1 cellular context compared by ENCODE assay signal in genomic region chr4:153528705-153529493, GRCh38.
A peak's percentile ranks its signal among the peaks of the same experiment; 100 is the strongest.
TF ChIP-seq lines count a peak whose summit lies in the region.

No MANE protein-coding gene starts in this region.

TF ChIP-seq in K562, 482 proteins besides CTCF, POLR2A, EP300 and RAD21 (continued from another document and continues in another):
- TF ChIP-seq RAD51 (IDR thresholded peaks at IDR 0.05; ENCODE audit: borderline replicate concordance, low read depth) = peak; percentile 48; the same call in 1 of the 2 replicates
- TF ChIP-seq ZNF263 (CRISPR knock-in tag; IDR thresholded peaks at IDR 0.05; ENCODE audit: borderline replicate concordance) = no peak
- no peak for TF ChIP-seq KLF13 (tag; IDR thresholded peaks at IDR 0.05; ENCODE audit: borderline replicate concordance, low read depth)
- TF ChIP-seq HOMEZ (CRISPR knock-in tag; IDR thresholded peaks at IDR 0.05) = no peak
- no peak for TF ChIP-seq TBP (optimal IDR thresholded peaks at IDR 0.05; ENCODE audit: low read depth, low read length)
- 0 out of 2 replicates have a peak, but pooled peaks have one; percentile 6 for TF ChIP-seq JUN (IDR thresholded peaks at IDR 0.05; ENCODE audit: borderline replicate concordance, low read depth, low read length)
- TF ChIP-seq JUN (CRISPR knock-in tag; IDR thresholded peaks at IDR 0.05; ENCODE audit: borderline replicate concordance) = no peak
- TF ChIP-seq STAG1 (CRISPR knock-in tag; IDR thresholded peaks at IDR 0.05; ENCODE audit: borderline replicate concordance) = no peak
- TF ChIP-seq ELK1 (CRISPR knock-in tag; IDR thresholded peaks at IDR 0.05) = no peak
- no peak for TF ChIP-seq ELK3 (CRISPR knock-in tag; IDR thresholded peaks at IDR 0.05)
- no peak for TF ChIP-seq ZNF398 (CRISPR knock-in tag; IDR thresholded peaks at IDR 0.05)
- TF ChIP-seq MTA2 (IDR thresholded peaks at IDR 0.05; ENCODE audit: low read depth) = peak; percentile 90
- no peak for TF ChIP-seq HMG20B (CRISPR knock-in tag; IDR thresholded peaks at IDR 0.05)
- no peak for TF ChIP-seq NR0B1 (IDR thresholded peaks at IDR 0.05; ENCODE audit: partially characterized antibody)
- TF ChIP-seq TGIF2 (CRISPR knock-in tag; IDR thresholded peaks at IDR 0.05) = no peak
- TF ChIP-seq ZBED1 (IDR thresholded peaks at IDR 0.05) = no peak
- no peak for TF ChIP-seq DNMT1 (IDR thresholded peaks at IDR 0.05)
- no peak for TF ChIP-seq MIER1 (IDR thresholded peaks at IDR 0.05; ENCODE audit: low read depth)
- TF ChIP-seq CC2D1A (IDR thresholded peaks at IDR 0.05) = peak; percentile 90; the same call in 1 of the 2 replicates
- TF ChIP-seq CHD2 (IDR thresholded peaks at IDR 0.05; ENCODE audit: low read depth, low read length) = no peak
- peak; percentile 85 for TF ChIP-seq SMARCE1 (IDR thresholded peaks at IDR 0.05)
- TF ChIP-seq MTA1 (IDR thresholded peaks at IDR 0.05; ENCODE audit: borderline replicate concordance) = no peak
- TF ChIP-seq SREBF1 (IDR thresholded peaks at IDR 0.05; ENCODE audit: borderline replicate concordance, low read depth, low read length) = no peak
- no peak for TF ChIP-seq E2F4 (CRISPR knock-in tag; IDR thresholded peaks at IDR 0.05; ENCODE audit: low read depth)
- TF ChIP-seq KDM2B (CRISPR knock-in tag; IDR thresholded peaks at IDR 0.05) = no peak
- 0 out of 2 replicates have a peak, but pooled peaks have one; percentile 50 for TF ChIP-seq ZNF740 (CRISPR knock-in tag; IDR thresholded peaks at IDR 0.05)
- TF ChIP-seq ZNF740 (tag; IDR thresholded peaks at IDR 0.05) = no peak; a peak in 1 of 4 replicates
- TF ChIP-seq CUX1 (CRISPR knock-in tag; IDR thresholded peaks at IDR 0.05) = no peak
- peak in 1 of 2 experiments; percentile 85; a peak in 1 of 4 replicates for TF ChIP-seq ZMIZ1 (IDR thresholded peaks at IDR 0.05; ENCODE audit: low read depth in 2 of 2, low read length in 2 of 2)
- TF ChIP-seq ZNF76 (CRISPR knock-in tag; IDR thresholded peaks at IDR 0.05; ENCODE audit: borderline replicate concordance) = no peak
- TF ChIP-seq RBM39 (optimal IDR thresholded peaks at IDR 0.05; ENCODE audit: low read depth, low read length) = no peak
- TF ChIP-seq ZBTB7A (IDR thresholded peaks at IDR 0.05; ENCODE audit: borderline replicate concordance, control insufficient read depth, low read depth, low read length) = peak; percentile 81
- peak; percentile 70 for TF ChIP-seq ZNF766 (CRISPR knock-in tag; conservative IDR thresholded peaks at IDR 0.05)
- no peak for TF ChIP-seq GABPA (tag; conservative IDR thresholded peaks at IDR 0.05; ENCODE audit: low read depth)
- TF ChIP-seq ZNF592 (IDR thresholded peaks at IDR 0.05) = no peak
